Comparison of ENCODE assay signal across 27 cellular contexts in genomic region chr5:143699121-143699520, GRCh38.
DNase-seq lines count a peak whose midpoint lies in the region; ATAC-seq and TF ChIP-seq lines count a peak whose summit lies in the region.
"Had no signal": no experiment of that assay in that cellular context is flagged by ENCODE, and none has a peak within 500 bp of the region (broad histone marks: within the 10 kb centered on the region; RNA-seq: fewer than 3 reads in every experiment).

No MANE protein-coding gene starts in this region.

- no peaks in the 10 kb centered on the region for H4K20me1 ChIP-seq in OCI-LY1 (ENCODE audit: insufficient read depth, low read length)

- POLR2A ChIA-PET in T-cell (lab: Charles Lee): no interaction called here

- H3K9me3 Mint-ChIP-seq in activated CD8-positive, alpha-beta memory T cell treated with anti-CD3 and anti-CD28 coated beads, Interleukin-2, amount 10 ng/mL, durations not matched to agents 7 days and 5 days (ENCODE audit: low read depth): peaks cover 6% of the 10 kb centered on the region
- no peaks in the 10 kb centered on the region for H3K9me3 Mint-ChIP-seq in activated naive CD8-positive, alpha-beta T cell treated with anti-CD3 and anti-CD28 coated beads for 36 hours
- H3K9me3 Mint-ChIP-seq in T-cell: no peaks in the 10 kb centered on the region
- H3K9me3 Mint-ChIP-seq: CD8-positive, alpha-beta memory T cell; neural crest cell had no signal

- H3K4me1 Mint-ChIP-seq in activated CD8-positive, alpha-beta memory T cell treated with anti-CD3 and anti-CD28 coated beads, Interleukin-2, amount 10 ng/mL, durations not matched to agents 7 days and 5 days: peaks cover 39% of the 10 kb centered on the region
- H3K4me1 Mint-ChIP-seq in activated naive CD8-positive, alpha-beta T cell treated with anti-CD3 and anti-CD28 coated beads for 36 hours: peaks cover 14% of the 10 kb centered on the region
- peaks cover 0 to 13% (median 11%) of the 10 kb centered on the region in 3 donors for H3K4me1 Mint-ChIP-seq in T-cell
- H3K4me1 Mint-ChIP-seq: neural crest cell had no signal

- H3K79me2 ChIP-seq in OCI-LY1 (ENCODE audit: insufficient read depth, low read length): no peaks in the 10 kb centered on the region

- peak overlapping the region; percentile 23 for H3K4me2 ChIP-seq in OCI-LY1 (ENCODE audit: low read length)

- no peaks in the 10 kb centered on the region for H3K36me3 ChIP-seq in OCI-LY1 (ENCODE audit: insufficient read depth, low read length)
- H3K36me3 ChIP-seq: ascending aorta, BE2C, pancreas, tibial nerve, WERI-Rb-1 had no signal

- no peak for TF ChIP-seq CTCF in OCI-LY1 (IDR thresholded peaks at IDR 0.05; ENCODE audit: low read length)

- H3K27me3 ChIP-seq in OCI-LY1 (ENCODE audit: insufficient read depth, low read length): no peaks in the 10 kb centered on the region
- H3K27me3 ChIP-seq: ascending aorta, BE2C, pancreas, tibial nerve had no signal

- peak overlapping the region; percentile 96 for H3K27ac ChIP-seq in OCI-LY1 (ENCODE audit: low read depth, low read length, poor library complexity, severe bottlenecking)
- H3K27ac ChIP-seq: ascending aorta, pancreas, skin epidermis, tibial nerve, WERI-Rb-1 had no signal

- no peak overlapping the region for H3K4me3 Mint-ChIP-seq in activated CD8-positive, alpha-beta memory T cell treated with anti-CD3 and anti-CD28 coated beads, Interleukin-2, amount 10 ng/mL, durations not matched to agents 7 days and 5 days
- no peak overlapping the region for H3K4me3 Mint-ChIP-seq in activated naive CD8-positive, alpha-beta T cell treated with anti-CD3 and anti-CD28 coated beads for 36 hours
- no peak overlapping the region for H3K4me3 Mint-ChIP-seq in T-cell
- H3K4me3 Mint-ChIP-seq: activated naive CD8-positive, alpha-beta T cell treated with anti-CD3 and anti-CD28 coated beads, Interleukin-2, amount 10 ng/mL, durations not matched to agents 7 days and 5 days; CD8-positive, alpha-beta memory T cell; neural crest cell had no signal

- no peak overlapping the region for H2AFZ ChIP-seq in OCI-LY1 (ENCODE audit: low read length)

- H3K36me3 Mint-ChIP-seq in activated CD8-positive, alpha-beta memory T cell treated with anti-CD3 and anti-CD28 coated beads, Interleukin-2, amount 10 ng/mL, durations not matched to agents 7 days and 5 days: peaks cover 13% of the 10 kb centered on the region
- no peaks in the 10 kb centered on the region for H3K36me3 Mint-ChIP-seq in activated naive CD8-positive, alpha-beta T cell treated with anti-CD3 and anti-CD28 coated beads for 36 hours
- no peaks in the 10 kb centered on the region for H3K36me3 Mint-ChIP-seq in T-cell

- H3K9ac ChIP-seq in OCI-LY1 (ENCODE audit: low read length): peak overlapping the region; percentile 29; the same call in 1 of the 2 replicates

- no peaks in the 10 kb centered on the region for H3K27me3 Mint-ChIP-seq in activated CD8-positive, alpha-beta memory T cell treated with anti-CD3 and anti-CD28 coated beads, Interleukin-2, amount 10 ng/mL, durations not matched to agents 7 days and 5 days
- no peaks in the 10 kb centered on the region for H3K27me3 Mint-ChIP-seq in activated naive CD8-positive, alpha-beta T cell treated with anti-CD3 and anti-CD28 coated beads for 36 hours
- H3K27me3 Mint-ChIP-seq in T-cell: peaks cover 0 to 2% of the 10 kb centered on the region in 2 donors
- H3K27me3 Mint-ChIP-seq: activated naive CD8-positive, alpha-beta T cell treated with anti-CD3 and anti-CD28 coated beads, Interleukin-2, amount 10 ng/mL, durations not matched to agents 7 days and 5 days had no signal

- CTCF ChIA-PET in activated CD8-positive, alpha-beta memory T cell treated with anti-CD3 and anti-CD28 coated beads, Interleukin-2, amount 10 ng/mL, durations not matched to agents 7 days and 5 days (lab: Charles Lee): no interaction called here
- CTCF ChIA-PET in T-cell (lab: Charles Lee): no interaction called here

- no peak overlapping the region for H3K4me3 ChIP-seq in OCI-LY1 (ENCODE audit: low read depth, low read length, poor library complexity, severe bottlenecking)
- H3K4me3 ChIP-seq: ascending aorta, pancreas, skin epidermis, tibial nerve had no signal

- no peaks in the 10 kb centered on the region for H3K9me3 ChIP-seq in OCI-LY1 (ENCODE audit: low read length)
- H3K9me3 ChIP-seq: ascending aorta, BE2C, pancreas, tibial nerve had no signal

- peak; percentile 42 for DNase-seq in activated CD8-positive, alpha-beta memory T cell treated with anti-CD3 and anti-CD28 coated beads, Interleukin-2, amount 10 ng/mL, durations not matched to agents 7 days and 5 days
- no peak for DNase-seq in activated CD8-positive, alpha-beta memory T cell treated with anti-CD3 and anti-CD28 coated beads for 24 hours
- peak; percentile 2 for DNase-seq in activated naive CD8-positive, alpha-beta T cell treated with anti-CD3 and anti-CD28 coated beads for 36 hours
- peak; percentile 41 for DNase-seq in stimulated activated CD8-positive, alpha-beta memory T cell treated with anti-CD3 and anti-CD28 coated beads, Interleukin-4, amount 100 ng/mL, for 48 hours
- no peak for DNase-seq in EL
- no peak for DNase-seq in T-cell
- DNase-seq: ACHN; activated naive CD8-positive, alpha-beta T cell treated with anti-CD3 and anti-CD28 coated beads, Interleukin-2, amount 10 ng/mL, durations not matched to agents 7 days and 5 days; BE2C; caudate nucleus; CD8-positive, alpha-beta memory T cell; cortex of kidney; DMS 273 treated with DMSO at 0.1 percent for 48 hours; effector memory CD4-positive, alpha-beta T cell; H7; NCI-H1092; NCI-H187; NCI-H446 treated with DMSO at 0.1 percent for 48 hours; pancreas; SW 1271; WERI-Rb-1 had no signal

- no peak overlapping the region for H3K27ac Mint-ChIP-seq in activated CD8-positive, alpha-beta memory T cell treated with anti-CD3 and anti-CD28 coated beads, Interleukin-2, amount 10 ng/mL, durations not matched to agents 7 days and 5 days
- H3K27ac Mint-ChIP-seq in activated naive CD8-positive, alpha-beta T cell treated with anti-CD3 and anti-CD28 coated beads for 36 hours: peak overlapping the region; percentile 58
- H3K27ac Mint-ChIP-seq in T-cell: no peak overlapping the region
- H3K27ac Mint-ChIP-seq: activated naive CD8-positive, alpha-beta T cell treated with anti-CD3 and anti-CD28 coated beads, Interleukin-2, amount 10 ng/mL, durations not matched to agents 7 days and 5 days had no signal

- H3F3A ChIP-seq in OCI-LY1 (ENCODE audit: insufficient read depth, low read length): no peaks in the 10 kb centered on the region

- no peaks in the 10 kb centered on the region for H3K9me2 ChIP-seq in OCI-LY1 (ENCODE audit: low read depth, low read length)

- peaks cover 78% of the 10 kb centered on the region for H3K4me1 ChIP-seq in OCI-LY1 (ENCODE audit: insufficient read depth, low read length, severe bottlenecking)
- H3K4me1 ChIP-seq: ascending aorta, BE2C, pancreas, tibial nerve had no signal

- peak; percentile 68 for ATAC-seq in activated CD8-positive, alpha-beta memory T cell treated with anti-CD3 and anti-CD28 coated beads, Interleukin-2, amount 10 ng/mL, durations not matched to agents 7 days and 5 days
- ATAC-seq in T-cell (replicated peaks in 1 of 4): no peak
- ATAC-seq: left lobe of liver, pancreas had no signal

Comparison
In these comparisons a context has a peak if more than half of its experiments do, and no peak if none do; other contexts are left out.
1. DNase-seq: peak in activated CD8-positive, alpha-beta memory T cell treated with anti-CD3 and anti-CD28 coated beads, Interleukin-2, amount 10 ng/mL, durations not matched to agents 7 days and 5 days (single experiment), activated naive CD8-positive, alpha-beta T cell treated with anti-CD3 and anti-CD28 coated beads for 36 hours (single experiment) and stimulated activated CD8-positive, alpha-beta memory T cell treated with anti-CD3 and anti-CD28 coated beads, Interleukin-4, amount 100 ng/mL, for 48 hours (single experiment); none in activated CD8-positive, alpha-beta memory T cell treated with anti-CD3 and anti-CD28 coated beads for 24 hours (single experiment), EL (single experiment) and T-cell (0 of 34).